12 cellular contexts compared by ENCODE assay signal in genomic region chr5:76724871-76725270, GRCh38. TPM values are rescaled to one million over a fixed set of nuclear protein-coding genes. Genes with fewer than 3 reads are reported as not detected.
DNase-seq lines count a peak whose midpoint lies in the region; ATAC-seq and TF ChIP-seq lines count a peak whose summit lies in the region.
"Had no signal": no experiment of that assay in that cellular context is flagged by ENCODE, and none has a peak within 500 bp of the region (broad histone marks: within the 10 kb centered on the region; RNA-seq: fewer than 3 reads in every experiment).

No MANE protein-coding gene starts in this region.

- POLR2A ChIA-PET in CD8-positive, alpha-beta memory T cell (lab: Charles Lee), result no interaction called here

- no peaks in the 10 kb centered on the region for H3K36me3 ChIP-seq in CD8-positive, alpha-beta memory T cell (ENCODE audit: insufficient read depth, low read length)
- peaks cover 50% of the 10 kb centered on the region for H3K36me3 ChIP-seq in SJSA1

- CTCF ChIA-PET in CD8-positive, alpha-beta memory T cell (lab: Charles Lee), result interaction anchor here (1.2 to 1.8 kb wide), 5 partner anchors 7 to 50 kb away, joined by 3 to 6 read pairs (median 4); partner anchors contain the start of gene F2R

- H3K4me3 ChIP-seq in CD8-positive, alpha-beta memory T cell (ENCODE audit: low read length), result no peak overlapping the region
- H3K4me3 ChIP-seq in SJSA1, result no peak overlapping the region
- H3K4me3 ChIP-seq in epithelial cell of proximal tubule (ENCODE audit: low read depth, low read length), result no peak overlapping the region
- H3K4me3 ChIP-seq: dorsolateral prefrontal cortex had no signal

- peak overlapping the region; percentile 2 to 73 (median 48) for H3K27ac Mint-ChIP-seq in CD8-positive, alpha-beta memory T cell
- H3K27ac Mint-ChIP-seq in natural killer cell, result peak overlapping the region; percentile 74 to 88
- H3K27ac Mint-ChIP-seq: activated naive CD4-positive, alpha-beta T cell treated with anti-CD3 and anti-CD28 coated beads, Interleukin-2, amount 10 ng/mL, durations not matched to agents 7 days and 5 days had no signal

- intact Hi-C loops in natural killer cell (cut with micrococcal nuclease), result no loop called here

- H3K9me3 ChIP-seq in CD8-positive, alpha-beta memory T cell (ENCODE audit: low read length), result peaks cover 6% of the 10 kb centered on the region
- peaks cover 7% of the 10 kb centered on the region for H3K9me3 ChIP-seq in SJSA1 (replicated peaks)

- no peak for ATAC-seq in natural killer cell
- ATAC-seq in GM18873 (IDR thresholded peaks at IDR 0.05; ENCODE audit: low FRiP score, unreplicated experiment), result no peak
- no peak for ATAC-seq in GM18517 (IDR thresholded peaks at IDR 0.05; ENCODE audit: unreplicated experiment)

- TF ChIP-seq CTCF in epithelial cell of proximal tubule (conservative IDR thresholded peaks at IDR 0.05; ENCODE audit: low read depth, low read length) (no peak), natural killer cell (IDR thresholded peaks at IDR 0.05) (no peak)

- peaks cover under 1 to 9% (median 9%) of the 10 kb centered on the region in 5 donors for H3K9me3 Mint-ChIP-seq in CD8-positive, alpha-beta memory T cell
- H3K9me3 Mint-ChIP-seq in natural killer cell, result peaks cover 0 to 3% of the 10 kb centered on the region in 2 donors

- H3K27me3 Mint-ChIP-seq in CD8-positive, alpha-beta memory T cell, result no peaks in the 10 kb centered on the region
- H3K27me3 Mint-ChIP-seq in natural killer cell (ENCODE audit: low read depth in 2 of 2), result no peaks in the 10 kb centered on the region
- H3K27me3 Mint-ChIP-seq: activated naive CD4-positive, alpha-beta T cell treated with anti-CD3 and anti-CD28 coated beads, Interleukin-2, amount 10 ng/mL, durations not matched to agents 7 days and 5 days had no signal

- H3K4me1 Mint-ChIP-seq in CD8-positive, alpha-beta memory T cell, result peaks cover 39 to 71% (median 63%) of the 10 kb centered on the region in 3 donors
- H3K4me1 Mint-ChIP-seq in natural killer cell, result peaks cover 49 to 81% of the 10 kb centered on the region in 2 donors

- peaks cover 3 to 23% (median 13%) of the 10 kb centered on the region in 3 donors for H3K36me3 Mint-ChIP-seq in CD8-positive, alpha-beta memory T cell
- H3K36me3 Mint-ChIP-seq in natural killer cell, result peaks cover 7% of the 10 kb centered on the region

- peak overlapping the region in 2 of 7 donors; percentile 1 to 28 for H3K4me3 Mint-ChIP-seq in CD8-positive, alpha-beta memory T cell
- peak overlapping the region; percentile 7 for H3K4me3 Mint-ChIP-seq in natural killer cell
- H3K4me3 Mint-ChIP-seq: activated naive CD4-positive, alpha-beta T cell treated with anti-CD3 and anti-CD28 coated beads, Interleukin-2, amount 10 ng/mL, durations not matched to agents 7 days and 5 days had no signal

- no peaks in the 10 kb centered on the region for H3K27me3 ChIP-seq in CD8-positive, alpha-beta memory T cell (ENCODE audit: insufficient read depth, low read length, poor library complexity, severe bottlenecking)
- H3K27me3 ChIP-seq in SJSA1 (replicated peaks), result no peaks in the 10 kb centered on the region

- no peak for DNase-seq in CD8-positive, alpha-beta memory T cell
- DNase-seq in SJSA1 (ENCODE audit: low read depth in 1 of 2, low spot score in 2 of 2) (peak; percentile 53 to 65), epithelial cell of proximal tubule (ENCODE audit: low read depth) (peak; percentile 80), natural killer cell (no peak), hypothalamus (lab: John Stamatoyannopoulos, UW) (no peak), HPDE6-E6E7 (ENCODE audit: extremely low spot score) (no peak)
- DNase-seq: activated naive CD4-positive, alpha-beta T cell treated with anti-CD3 and anti-CD28 coated beads, Interleukin-2, amount 10 ng/mL, durations not matched to agents 7 days and 5 days; C1 segment of cervical spinal cord; dorsolateral prefrontal cortex; NCI-H146 had no signal

- no peak overlapping the region for H3K27ac ChIP-seq in CD8-positive, alpha-beta memory T cell (ENCODE audit: low read depth, low read length)
- H3K27ac ChIP-seq in SJSA1, result peak overlapping the region; percentile 79
- H3K27ac ChIP-seq: dorsolateral prefrontal cortex had no signal

- H3K4me1 ChIP-seq in CD8-positive, alpha-beta memory T cell (ENCODE audit: insufficient read depth, low read length), result no peaks in the 10 kb centered on the region
- peaks cover 28% of the 10 kb centered on the region for H3K4me1 ChIP-seq in SJSA1 (replicated peaks)

RNA-seq across cellular contexts. Expression of gene F2R, which starts 8.9 kb away (rescaled TPM):
- total RNA-seq in CD8-positive, alpha-beta memory T cell, result 10 to 100 TPM; 26.6 to 27.4 TPM
- polyA plus RNA-seq in CD8-positive, alpha-beta memory T cell, result 46.5 TPM
- total RNA-seq in SJSA1 (2014; rRNA removed; shearing (Covaris generic)), result 61.4 and 95.4 TPM in 2 replicates
- total RNA-seq in epithelial cell of proximal tubule (41.4 and 46.7 TPM in 2 replicates), natural killer cell (10 to 100 TPM; 43.2 to 53.9 (median 50.1) TPM)

Comparison
In these comparisons a context has a peak if more than half of its experiments do, and no peak if none do; other contexts are left out.
1. DNase-seq: peak in SJSA1 (2 of 2) and epithelial cell of proximal tubule (single experiment); none in CD8-positive, alpha-beta memory T cell (0 of 5), natural killer cell (single experiment), hypothalamus (0 of 51) and HPDE6-E6E7 (single experiment).